8 cellular contexts compared by ENCODE assay signal in the genomic region with DNA sequence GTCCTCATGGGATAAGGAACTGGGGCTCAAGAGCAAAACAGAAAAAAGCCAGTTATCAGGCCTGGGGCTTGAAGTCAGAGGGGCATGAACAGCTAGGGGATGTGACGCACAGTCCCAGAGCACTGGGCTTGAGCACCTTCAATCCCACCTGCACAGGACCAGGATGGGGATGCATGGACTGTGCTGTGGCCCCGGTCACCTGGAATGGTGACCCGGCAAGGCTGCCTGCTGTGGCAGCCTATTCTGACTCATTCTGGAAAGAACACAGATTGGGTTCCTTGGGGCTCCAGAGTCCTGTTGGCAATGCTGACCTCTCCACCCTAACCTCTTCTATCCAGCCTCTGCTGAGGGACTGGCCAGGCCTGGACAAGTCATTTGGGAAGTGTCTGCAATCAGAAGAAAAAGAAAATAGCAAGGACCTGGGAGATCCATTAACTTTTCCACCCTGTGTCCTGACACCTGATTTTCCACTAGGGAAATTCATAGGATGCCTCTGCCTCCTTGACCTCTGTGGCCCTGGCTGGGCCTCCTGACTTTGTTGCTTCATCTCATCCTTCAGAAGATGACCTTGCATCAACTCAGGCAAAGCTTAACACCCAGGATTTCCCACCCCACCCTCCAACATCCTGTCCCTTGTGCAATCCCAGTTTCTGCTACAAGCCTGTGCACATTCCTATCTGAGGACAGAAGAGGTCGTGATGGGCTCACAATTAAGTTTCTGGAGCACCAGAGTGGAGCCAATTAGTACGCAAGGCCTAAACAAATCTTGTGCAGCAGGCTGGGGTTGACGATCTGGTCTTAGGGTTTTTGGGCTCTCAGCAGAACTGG. TPM values are rescaled to one million over a fixed set of nuclear protein-coding genes. Genes with fewer than 3 reads are reported as not detected.
A peak's percentile ranks its signal among the peaks of the same experiment; 100 is the strongest.
DNase-seq lines count a peak whose midpoint lies in the region; ATAC-seq and FAIRE-seq lines count a peak whose summit lies in the region.

No MANE protein-coding gene starts in this region.

- no peak overlapping the region for H2AK5ac ChIP-seq in neuronal stem cell (ENCODE audit: low read depth, low read length)

- H3K27me3 ChIP-seq in BLaER1 treated with 17β-estradiol and CSF1 and Interleukin-3, amounts not matched to agents 10 nM and 100 nM, result no peaks in the 10 kb centered on the region
- peaks cover 0 to 9% (median 2%) of the 10 kb centered on the region in 3 experiments for H3K27me3 ChIP-seq in neuronal stem cell (ENCODE audit: control insufficient read depth in 3 of 3, insufficient read depth in 3 of 3, low read depth in 1 of 3, low read length in 3 of 3)

- no peak overlapping the region for H3K14ac ChIP-seq in neuronal stem cell (ENCODE audit: low read length)

- no peak for FAIRE-seq in urothelium cell line (lab: Jason Lieb, UNC)

- H3K27ac ChIP-seq in BLaER1 treated with 17β-estradiol and CSF1 and Interleukin-3, amounts not matched to agents 10 nM and 100 nM, result peak overlapping the region in 7 of 11 experiments; percentile 9 to 83 (median 55); a peak in 12 of 22 replicates
- no peak overlapping the region for H3K27ac ChIP-seq in epithelial cell of prostate
- no peak overlapping the region for H3K27ac ChIP-seq in neuronal stem cell (replicated peaks; ENCODE audit: low read length)

- no peak overlapping the region for H2BK12ac ChIP-seq in neuronal stem cell (ENCODE audit: low read length)

- no peak for ATAC-seq in GM21360 (IDR thresholded peaks at IDR 0.05; ENCODE audit: unreplicated experiment)
- no peak for ATAC-seq in HG02981 (IDR thresholded peaks at IDR 0.05; ENCODE audit: unreplicated experiment)

- no peak overlapping the region for H2AFZ ChIP-seq in neuronal stem cell (ENCODE audit: low read length)

- no peak overlapping the region for H3K23ac ChIP-seq in neuronal stem cell (ENCODE audit: low read depth, low read length, poor library complexity)

- no peak overlapping the region for H4K8ac ChIP-seq in neuronal stem cell (ENCODE audit: low read depth, low read length)

- DNase-seq in NCI-H1092 treated with DMSO at 0.1 percent for 48 hours (lab: John Stamatoyannopoulos, UW) (peak; percentile 68), epithelial cell of prostate (ENCODE audit: low read depth, low spot score) (peak; percentile 50), neuronal stem cell (ENCODE audit: low spot score) (no peak), T1000 (lab: John Stamatoyannopoulos, UW) (no peak), urothelium cell line (ENCODE audit: low spot score) (no peak)

- peak overlapping the region in 3 of 11 experiments; percentile 55 to 69 (median 57); a peak in 6 of 22 replicates for H3K9ac ChIP-seq in BLaER1 treated with 17β-estradiol and CSF1 and Interleukin-3, amounts not matched to agents 10 nM and 100 nM
- no peak overlapping the region for H3K9ac ChIP-seq in neuronal stem cell (ENCODE audit: low read depth, low read length, poor library complexity)

- H2BK120ac ChIP-seq in neuronal stem cell (ENCODE audit: low read depth, low read length), result no peak overlapping the region

- H3K4ac ChIP-seq in neuronal stem cell (ENCODE audit: low read length), result no peak overlapping the region

- H3K18ac ChIP-seq in neuronal stem cell (ENCODE audit: low read length), result peak overlapping the region; percentile 18

- no peaks in the 10 kb centered on the region for H4K20me1 ChIP-seq in BLaER1 treated with 17β-estradiol and CSF1 and Interleukin-3, amounts not matched to agents 10 nM and 100 nM

- H3K9me3 ChIP-seq in BLaER1 treated with 17β-estradiol and CSF1 and Interleukin-3, amounts not matched to agents 10 nM and 100 nM (replicated peaks in 1 of 11), result peaks cover 0 to 3% (median 0%) of the 10 kb centered on the region in 11 experiments; a peak in 1 of 22 replicates
- H3K9me3 ChIP-seq in neuronal stem cell (replicated peaks in 1 of 2; ENCODE audit: control insufficient read depth in 2 of 2, insufficient read depth in 1 of 2, low read depth in 1 of 2, low read length in 2 of 2), result no peaks in the 10 kb centered on the region

- H3K4me1 ChIP-seq in BLaER1 treated with 17β-estradiol and CSF1 and Interleukin-3, amounts not matched to agents 10 nM and 100 nM, result peaks cover 0 to 40% (median 17%) of the 10 kb centered on the region in 10 experiments; a peak in 14 of 20 replicates
- peaks cover 0 to 5% of the 10 kb centered on the region in 2 donors for H3K4me1 ChIP-seq in neuronal stem cell (ENCODE audit: control insufficient read depth in 2 of 2, insufficient read depth in 1 of 2, low read depth in 1 of 2, low read length in 2 of 2)

- no peak overlapping the region for H2BK5ac ChIP-seq in neuronal stem cell (ENCODE audit: low read length)

- no peaks in the 10 kb centered on the region for H3K79me1 ChIP-seq in neuronal stem cell (ENCODE audit: low read depth, low read length)

- no CpG with 5 or more reads among the region's 6 CpGs for WGBS in neuronal stem cell (ENCODE audit: extremely low coverage in 2 of 2, insufficient read length in 2 of 2, insufficient replicate concordance in 1 of 2), 2 donors

- no peak overlapping the region; a peak in 1 of 20 replicates for H3K4me3 ChIP-seq in BLaER1 treated with 17β-estradiol and CSF1 and Interleukin-3, amounts not matched to agents 10 nM and 100 nM
- no peak overlapping the region for H3K4me3 ChIP-seq in neuronal stem cell (ENCODE audit: low read length in 2 of 2)

- H3K4me2 ChIP-seq in BLaER1 treated with 17β-estradiol and CSF1 and Interleukin-3, amounts not matched to agents 10 nM and 100 nM, result peak overlapping the region in 8 of 11 experiments; percentile 1 to 85 (median 66); a peak in 14 of 22 replicates
- no peak overlapping the region for H3K4me2 ChIP-seq in neuronal stem cell (ENCODE audit: insufficient read depth, low read length, poor library complexity, severe bottlenecking)

- no peaks in the 10 kb centered on the region for H3K36me3 ChIP-seq in BLaER1 treated with 17β-estradiol and CSF1 and Interleukin-3, amounts not matched to agents 10 nM and 100 nM
- H3K36me3 ChIP-seq in neuronal stem cell (replicated peaks in 1 of 2; ENCODE audit: control insufficient read depth in 2 of 2, insufficient read depth in 2 of 2, low read length in 2 of 2), result no peaks in the 10 kb centered on the region

- no peak overlapping the region for H2BK15ac ChIP-seq in neuronal stem cell (ENCODE audit: low read length)

- H4K91ac ChIP-seq in neuronal stem cell (ENCODE audit: low read depth, low read length, poor library complexity), result no peak overlapping the region

RNA-seq across cellular contexts. Expression of gene FMOD, which starts 17.9 kb away (rescaled TPM):
- polyA plus RNA-seq in neuronal stem cell (2013, experiment 1 of 2), result 2.0 TPM
- polyA plus RNA-seq in neuronal stem cell (2013, experiment 2 of 2), result 2.0 TPM

Comparison
In these comparisons a context has a peak if more than half of its experiments do, and no peak if none do; other contexts are left out.
1. H3K27ac ChIP-seq: peak in BLaER1 treated with 17β-estradiol and CSF1 and Interleukin-3, amounts not matched to agents 10 nM and 100 nM (7 of 11); none in epithelial cell of prostate (single experiment) and neuronal stem cell (single experiment).
2. DNase-seq: peak in NCI-H1092 treated with DMSO at 0.1 percent for 48 hours (single experiment) and epithelial cell of prostate (single experiment); none in neuronal stem cell (single experiment), T1000 (single experiment) and urothelium cell line (single experiment).